ENCODE assay signal across 14 cellular contexts in the genomic region with DNA sequence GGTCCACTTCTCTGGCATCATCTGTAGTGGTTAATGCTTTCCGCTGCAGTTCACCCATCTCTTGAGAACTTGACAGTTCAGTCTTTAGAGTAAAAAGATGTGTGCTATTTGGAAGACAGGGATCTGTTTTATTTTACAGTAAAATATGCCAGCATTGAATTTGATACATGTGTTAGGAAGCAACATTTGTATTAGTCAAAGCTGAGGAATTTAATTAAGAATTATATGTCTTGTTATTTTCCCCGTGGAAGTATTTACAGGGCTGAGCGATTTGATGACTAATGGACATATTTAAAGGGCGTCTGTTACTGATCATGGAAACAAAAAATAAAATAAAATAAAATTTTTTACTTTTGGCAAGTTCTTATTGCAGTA.
DNase-seq lines count a peak whose midpoint lies in the region; ATAC-seq and TF ChIP-seq lines count a peak whose summit lies in the region.
"Had no signal": no experiment of that assay in that cellular context is flagged by ENCODE, and none has a peak within 500 bp of the region (broad histone marks: within the 10 kb centered on the region; RNA-seq: fewer than 3 reads in every experiment).

No MANE protein-coding gene starts in this region.

- TF ChIP-seq CTCF in osteocyte (IDR thresholded peaks at IDR 0.05) (no peak), GM13977 (IDR thresholded peaks at IDR 0.05; ENCODE audit: extremely low read depth, insufficient read depth, missing control alignments) (no peak)

- peak; percentile 24 for DNase-seq in COLO829 (ENCODE audit: low spot score)
- peak; percentile 44 for DNase-seq in RPMI7951 (ENCODE audit: low read depth)
- peak; percentile 83 for DNase-seq in fibroblast of gingiva (ENCODE audit: low read depth)
- no peak for DNase-seq in osteocyte (ENCODE audit: extremely low spot score, unreplicated experiment)
- no peak for DNase-seq in amygdala (lab: John Stamatoyannopoulos, UW)
- no peak for DNase-seq in GM13977 (ENCODE audit: low spot score)
- DNase-seq in NCI-H2107 treated with DMSO at 0.1 percent for 48 hours (lab: John Stamatoyannopoulos, UW; ENCODE audit: unreplicated experiment) = no peak
- DNase-seq: anterior cingulate cortex; naive thymus-derived CD4-positive, alpha-beta T cell; NCI-H146; NCI-H748 treated with DMSO at 0.1 percent for 48 hours; spleen; WERI-Rb-1 had no signal

- no peak for ATAC-seq in HG03097 (IDR thresholded peaks at IDR 0.05; ENCODE audit: low FRiP score, unreplicated experiment)

- H3K4me1 Mint-ChIP-seq in osteocyte (ENCODE audit: unreplicated experiment) = peaks cover 46% of the 10 kb centered on the region

- in situ Hi-C loops in GM13977 (cut with MboI; ENCODE audit: low pct_unique_long_range_greater_than_20kb, low sequenced_read_pairs, unreplicated experiment) = no loop called here

- H3K27me3 Mint-ChIP-seq in osteocyte (ENCODE audit: unreplicated experiment) = no peaks in the 10 kb centered on the region

- H3K36me3 Mint-ChIP-seq in osteocyte (ENCODE audit: unreplicated experiment) = peaks cover 3% of the 10 kb centered on the region
- H3K36me3 Mint-ChIP-seq: naive thymus-derived CD4-positive, alpha-beta T cell had no signal

- peaks cover 3% of the 10 kb centered on the region for H3K9me3 Mint-ChIP-seq in osteocyte (ENCODE audit: unreplicated experiment)

- peak overlapping the region; percentile 15 for H3K4me3 Mint-ChIP-seq in osteocyte (ENCODE audit: unreplicated experiment)

- H3K27ac Mint-ChIP-seq in osteocyte (ENCODE audit: unreplicated experiment) = peak overlapping the region; percentile 75
- H3K27ac Mint-ChIP-seq: naive thymus-derived CD4-positive, alpha-beta T cell had no signal

Comparison
In these comparisons a context has a peak if more than half of its experiments do, and no peak if none do; other contexts are left out.
1. DNase-seq: peak in COLO829 (single experiment), RPMI7951 (single experiment) and fibroblast of gingiva (single experiment); none in osteocyte (single experiment), amygdala (0 of 56), GM13977 (single experiment) and NCI-H2107 treated with DMSO at 0.1 percent for 48 hours (single experiment).